In the genomic region with DNA sequence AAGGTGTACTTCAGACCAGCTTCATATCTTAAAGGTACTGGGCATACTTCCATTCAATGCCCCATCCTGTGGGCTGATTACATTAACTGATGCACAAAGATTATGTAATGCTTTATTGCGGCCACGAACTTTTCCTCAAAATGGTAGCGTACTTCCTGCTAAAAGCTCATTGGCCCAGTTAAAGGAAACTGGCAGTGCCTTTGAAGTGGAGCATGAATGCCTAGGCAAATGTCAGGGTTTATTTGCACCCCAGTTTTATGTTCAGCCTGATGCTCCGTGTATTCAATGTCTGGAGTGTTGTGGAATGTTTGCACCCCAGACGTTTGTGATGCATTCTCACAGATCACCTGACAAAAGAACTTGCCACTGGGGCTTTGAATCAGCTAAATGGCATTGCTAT, we compare ENCODE assay signal across 12 cellular contexts. TPM values are rescaled to one million over a fixed set of nuclear protein-coding genes. Genes with fewer than 3 reads are reported as not detected.
DNase-seq lines count a peak whose midpoint lies in the region; ATAC-seq and TF ChIP-seq lines count a peak whose summit lies in the region.
"Had no signal": no experiment of that assay in that cellular context is flagged by ENCODE, and none has a peak within 500 bp of the region (broad histone marks: within the 10 kb centered on the region; RNA-seq: fewer than 3 reads in every experiment).

No MANE protein-coding gene starts in this region.

- H3K4me2 ChIP-seq in skeletal muscle satellite cell (ENCODE audit: low read length) = peak overlapping the region; percentile 54

- H3K36me3 ChIP-seq in HEK293 (ENCODE audit: control insufficient read depth in 2 of 2, insufficient read depth in 1 of 2, low read length in 2 of 2) (peaks cover 0 to 48% of the 10 kb centered on the region in 2 experiments; a peak in 2 of 3 replicates), skeletal muscle satellite cell (ENCODE audit: insufficient read depth, low read length) (peaks cover 51% of the 10 kb centered on the region)
- H3K36me3 ChIP-seq in effector memory CD4-positive, alpha-beta T cell (ENCODE audit: control insufficient read depth, insufficient read depth, low read length) = no peaks in the 10 kb centered on the region

- no peak for ATAC-seq in SK-N-SH treated with all-trans-retinoic acid at 6 μM for 48 hours
- ATAC-seq: activated CD8-positive, alpha-beta memory T cell treated with anti-CD3 and anti-CD28 coated beads, Interleukin-2, amount 10 ng/mL, durations not matched to agents 7 days and 5 days had no signal

- DNase-seq in Kasumi-1 (lab: John Stamatoyannopoulos, UW) (no peak), erythroblast (lab: John Stamatoyannopoulos, UW) (no peak)
- no peak for DNase-seq in effector memory CD4-positive, alpha-beta T cell
- DNase-seq: activated CD8-positive, alpha-beta memory T cell treated with anti-CD3 and anti-CD28 coated beads, Interleukin-2, amount 10 ng/mL, durations not matched to agents 7 days and 5 days; anterior cingulate cortex; EL; NCI-H2171; stimulated activated CD4-positive, alpha-beta T cell treated with anti-CD3 and anti-CD28 coated beads, Interleukin-2, amount 100 ng/mL, for 24 hours had no signal

- no peaks in the 10 kb centered on the region for H3K27me3 ChIP-seq in skeletal muscle satellite cell (ENCODE audit: control insufficient read depth, insufficient read depth, low read length)
- H3K27me3 ChIP-seq in effector memory CD4-positive, alpha-beta T cell (replicated peaks; ENCODE audit: control insufficient read depth, insufficient read depth, low read length, poor library complexity, severe bottlenecking) = no peaks in the 10 kb centered on the region

- no peak for TF ChIP-seq POLR2A in erythroblast (IDR thresholded peaks at IDR 0.05; ENCODE audit: low read length)

- H3K27ac ChIP-seq in HEK293 (ENCODE audit: extremely low read depth, low read depth, low read length) = no peak overlapping the region
- no peak overlapping the region for H3K27ac ChIP-seq in effector memory CD4-positive, alpha-beta T cell (ENCODE audit: insufficient read depth, low read length, poor library complexity, severe bottlenecking)

- H3K4me1 ChIP-seq in HEK293 (ENCODE audit: control insufficient read depth, insufficient read depth, low read length) (no peaks in the 10 kb centered on the region), skeletal muscle satellite cell (ENCODE audit: control insufficient read depth, insufficient read depth, low read length) (peaks cover 52% of the 10 kb centered on the region)
- peaks cover 15% of the 10 kb centered on the region for H3K4me1 ChIP-seq in effector memory CD4-positive, alpha-beta T cell (ENCODE audit: control insufficient read depth, insufficient read depth, low read length, poor library complexity, severe bottlenecking)

- no peak overlapping the region for H3K9ac ChIP-seq in skeletal muscle satellite cell (ENCODE audit: low read depth, low read length)

- H3K9me3 ChIP-seq in HEK293 (ENCODE audit: control insufficient read depth, insufficient read depth, low read depth, low read length) = no peaks in the 10 kb centered on the region
- no peaks in the 10 kb centered on the region for H3K9me3 ChIP-seq in skeletal muscle satellite cell (replicated peaks; ENCODE audit: low read length)
- no peaks in the 10 kb centered on the region for H3K9me3 ChIP-seq in effector memory CD4-positive, alpha-beta T cell (ENCODE audit: control insufficient read depth, low read length)

- POLR2A ChIA-PET in HEK293 (lab: Yijun Ruan, JAX) = interaction anchor here (0.9 kb wide), 1 partner anchor 135 kb away, joined by 3 read pairs; no protein-coding TSS in a partner anchor

- peak overlapping the region; percentile 37 for H3K4me3 ChIP-seq in HEK293 (ENCODE audit: low read depth, low read length)
- peak overlapping the region; percentile 89 for H3K4me3 ChIP-seq in iPS-11a (ENCODE audit: low read depth, low read length)
- H3K4me3 ChIP-seq in skeletal muscle satellite cell (ENCODE audit: low read length) = peak overlapping the region; percentile 50
- no peak overlapping the region for H3K4me3 ChIP-seq in effector memory CD4-positive, alpha-beta T cell (ENCODE audit: insufficient read depth, low read depth, low read length, poor library complexity, severe bottlenecking)

- TF ChIP-seq CTCF in HEK293 (tag by site-specific recombination; IDR thresholded peaks at IDR 0.05) = no peak

- CTCF ChIA-PET in HEK293 (lab: Yijun Ruan, JAX) = interaction anchor here (0.7 kb wide), 1 partner anchor 453 kb away, joined by 3 read pairs; no protein-coding TSS in a partner anchor

TF ChIP-seq in HEK293, 187 proteins besides CTCF, POLR2A, EP300 and RAD21:
- TF ChIP-seq ZNF600 (tag by site-specific recombination; IDR thresholded peaks at IDR 0.05) (0 out of 2 replicates have a peak, but pooled peaks have one; percentile 4), ZNF214 (tag by site-specific recombination; IDR thresholded peaks at IDR 0.05; ENCODE audit: borderline replicate concordance) (no peak)

TF ChIP-seq in SK-N-SH treated with all-trans-retinoic acid at 6 μM for 48 hours, 23 proteins besides CTCF, POLR2A, EP300 and RAD21:
- TF ChIP-seq, protein P1, sequence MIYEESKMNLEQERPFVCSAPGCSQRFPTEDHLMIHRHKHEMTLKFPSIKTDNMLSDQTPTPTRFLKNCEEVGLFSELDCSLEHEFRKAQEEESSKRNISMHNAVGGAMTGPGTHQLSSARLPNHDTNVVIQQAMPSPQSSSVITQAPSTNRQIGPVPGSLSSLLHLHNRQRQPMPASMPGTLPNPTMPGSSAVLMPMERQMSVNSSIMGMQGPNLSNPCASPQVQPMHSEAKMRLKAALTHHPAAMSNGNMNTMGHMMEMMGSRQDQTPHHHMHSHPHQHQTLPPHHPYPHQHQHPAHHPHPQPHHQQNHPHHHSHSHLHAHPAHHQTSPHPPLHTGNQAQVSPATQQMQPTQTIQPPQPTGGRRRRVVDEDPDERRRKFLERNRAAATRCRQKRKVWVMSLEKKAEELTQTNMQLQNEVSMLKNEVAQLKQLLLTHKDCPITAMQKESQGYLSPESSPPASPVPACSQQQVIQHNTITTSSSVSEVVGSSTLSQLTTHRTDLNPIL (CRISPR knock-in tag; IDR thresholded peaks at IDR 0.05; ENCODE audit: low read depth) = 0 out of 2 replicates have a peak, but pooled peaks have one; percentile 2
- TF ChIP-seq ZC3H10 (CRISPR knock-in tag; IDR thresholded peaks at IDR 0.05) = no peak

RNA-seq across cellular contexts. Expression of a gene that starts 3.4 kb away (rescaled TPM):
- total RNA-seq in skeletal muscle satellite cell (2012; rRNA removed) = 27.1 and 28.4 TPM in 2 replicates

RNA-seq across cellular contexts. Expression of a gene that starts 57.8 kb away (rescaled TPM):
- total RNA-seq in skeletal muscle satellite cell (2012; rRNA removed) = 286 and 615 TPM in 2 replicates
